Comparison of ENCODE assay signal across 27 cellular contexts in genomic region chr1:95437011-95437410, GRCh38.
"Had no signal": no experiment of that assay in that cellular context is flagged by ENCODE, and none has a peak within 500 bp of the region (broad histone marks: within the 10 kb centered on the region; RNA-seq: fewer than 3 reads in every experiment).

No MANE protein-coding gene starts in this region.

- H3K4me3 ChIP-seq: ascending aorta, breast epithelium, cardiac muscle cell, coronary artery, dorsolateral prefrontal cortex had no signal

- FAIRE-seq: frontal cortex had no signal

- H3K36me3 ChIP-seq: ascending aorta, breast epithelium, cardiac muscle cell had no signal

- H3K27ac ChIP-seq: ascending aorta, breast epithelium, cardiac muscle cell, coronary artery, dorsolateral prefrontal cortex had no signal

- ATAC-seq: activated naive CD4-positive, alpha-beta T cell treated with anti-CD3 and anti-CD28 coated beads, Interleukin-2, amount 50 U/mL, for 72 hours; activated T-cell treated with anti-CD3 and anti-CD28 coated beads, Interleukin-2, amount 50 U/mL, for 72 hours; esophagus mucosa had no signal

- H3K9me3 ChIP-seq: ascending aorta had no signal

- DNase-seq: activated CD4-positive, alpha-beta memory T cell treated with anti-CD3 and anti-CD28 coated beads, Interleukin-2, amount 10 ng/mL, durations not matched to agents 7 days and 5 days; activated CD4-positive, alpha-beta T cell treated with anti-CD3 and anti-CD28 coated beads for 1 hour; activated CD4-positive, alpha-beta T cell treated with anti-CD3 and anti-CD28 coated beads for 4 hours; activated CD4-positive, alpha-beta T cell treated with anti-CD3 and anti-CD28 coated beads, Interleukin-2, amount 10 ng/mL, durations not matched to agents 7 days and 5 days; activated CD4-positive, alpha-beta T cell treated with anti-CD3 and anti-CD28 coated beads, Interleukin-2, amount 50 U/mL, for 4 hours; activated CD8-positive, alpha-beta memory T cell treated with anti-CD3 and anti-CD28 coated beads, Interleukin-2, amount 50 U/mL, for 48 hours; activated gamma-delta T cell; activated naive CD4-positive, alpha-beta T cell; activated naive CD4-positive, alpha-beta T cell treated with anti-CD3 and anti-CD28 coated beads, Interleukin-2, amount 10 ng/mL, durations not matched to agents 7 days and 5 days; activated naive CD8-positive, alpha-beta T cell treated with anti-CD3 and anti-CD28 coated beads, Interleukin-2, amount 10 ng/mL, durations not matched to agents 7 days and 5 days; activated T-cell treated with anti-CD3 and anti-CD28 coated beads for 4 hours; activated T-cell treated with anti-CD3 and anti-CD28 coated beads, Interleukin-2, amount 50 U/mL, for 24 hours; activated T-cell treated with anti-CD3 and anti-CD28 coated beads, Interleukin-2, amount 50 U/mL, for 72 hours; dorsolateral prefrontal cortex; effector memory CD4-positive, alpha-beta T cell; endodermal cell; foreskin fibroblast; head of caudate nucleus; hippocampal formation; T1000 had no signal

- H3K4me1 ChIP-seq: ascending aorta, breast epithelium had no signal

- H3K27me3 ChIP-seq: ascending aorta, breast epithelium, cardiac muscle cell had no signal
